5 cellular contexts compared by ENCODE assay signal in genomic region chr6:42674343-42674742, GRCh38. TPM values are rescaled to one million over a fixed set of nuclear protein-coding genes. Genes with fewer than 3 reads are reported as not detected.
"Had no signal": no experiment of that assay in that cellular context is flagged by ENCODE, and none has a peak within 500 bp of the region (broad histone marks: within the 10 kb centered on the region; RNA-seq: fewer than 3 reads in every experiment).

No MANE protein-coding gene starts in this region.

RNA-seq across cellular contexts. Expression of gene PRPH2, which starts 48.1 kb away (rescaled TPM):
- total RNA-seq: activated CD4-positive, alpha-beta memory T cell treated with anti-CD3 and anti-CD28 coated beads for 36 hours; activated CD4-positive, alpha-beta T cell treated with anti-CD3 and anti-CD28 coated beads, Interleukin-2, amount 10 ng/mL, durations not matched to agents 7 days and 5 days; activated naive CD4-positive, alpha-beta T cell treated with anti-CD3 and anti-CD28 coated beads, Interleukin-2, amount 50 U/mL, for 72 hours; NCI-H460; SK-MEL-5 had no signal
